In genomic region chr7:92833766-92834605, GRCh38 we compare ENCODE assay signal across 8 cellular contexts. TPM values are rescaled to one million over a fixed set of nuclear protein-coding genes. Genes with fewer than 3 reads are reported as not detected.
DNase-seq lines count a peak whose midpoint lies in the region; TF ChIP-seq lines count a peak whose summit lies in the region.

No MANE protein-coding gene starts in this region.

- WGBS in H9 (ENCODE audit: extremely low coverage, insufficient read length, low lambda C conversion rate) = no CpG with 5 or more reads among the region's 59 CpGs
- WGBS in mammary epithelial cell (ENCODE audit: low coverage, missing lambda C conversion rate) = 0% methylated on average over 25 of the region's 59 CpGs

- no peak overlapping the region for H2BK5ac ChIP-seq in H9 (ENCODE audit: insufficient read length, low read length)

- peaks cover 0 to 2% (median 1%) of the 10 kb centered on the region in 3 experiments; a peak in 2 of 7 replicates for H3K36me3 Mint-ChIP-seq in H9 (ENCODE audit: insufficient read depth in 1 of 3, low read depth in 3 of 3)

- intact Hi-C loops in mammary epithelial cell (cut with micrococcal nuclease) = loop anchor here (1.0 to 2.0 kb wide), 9 partner anchors 46 to 221 kb away; no protein-coding TSS in a partner anchor

- peaks cover 45 to 50% of the 10 kb centered on the region in 2 experiments for H3K4me1 Mint-ChIP-seq in H9

- no peak overlapping the region for H2BK15ac ChIP-seq in H9 (ENCODE audit: low read depth, low read length)

- peaks cover 35% of the 10 kb centered on the region for H3K36me3 ChIP-seq in MG63
- no peaks in the 10 kb centered on the region; the same call in 1 of the 2 replicates for H3K36me3 ChIP-seq in WERI-Rb-1
- peaks cover 7% of the 10 kb centered on the region for H3K36me3 ChIP-seq in mammary epithelial cell (ENCODE audit: insufficient read depth, low read length)

- H3K56ac ChIP-seq in H9 (ENCODE audit: insufficient read length, low read depth, low read length) = no peak overlapping the region

- H3K18ac ChIP-seq in H9 (ENCODE audit: insufficient read length, low read depth, low read length) = no peak overlapping the region

- H2AFZ ChIP-seq in H9 (ENCODE audit: low read length) (peak overlapping the region; percentile 80), mammary epithelial cell (ENCODE audit: low read depth, low read length) (peak overlapping the region; percentile 37)

- H3K79me1 ChIP-seq in H9 (ENCODE audit: insufficient read depth, low read depth, low read length, poor library complexity, severe bottlenecking) = no peaks in the 10 kb centered on the region

- H4K91ac ChIP-seq in H9 (ENCODE audit: insufficient read length, low read depth, low read length) = no peak overlapping the region

- no peak overlapping the region for H4K8ac ChIP-seq in H9 (replicated peaks; ENCODE audit: insufficient read length, low read depth, low read length)

- no peak overlapping the region; the same call in 1 of the 2 replicates for H3K14ac ChIP-seq in H9 (ENCODE audit: insufficient read depth, low read length)

- H4K20me1 ChIP-seq in H9 (ENCODE audit: control insufficient read depth, insufficient read depth, insufficient read length) (no peaks in the 10 kb centered on the region), mammary epithelial cell (ENCODE audit: insufficient read depth, low read length) (no peaks in the 10 kb centered on the region)

- in situ Hi-C loops in mammary epithelial cell (cut with MboI; ENCODE audit: low sequenced_read_pairs in 2 of 2) = loop anchor here (5.0 to 10.0 kb wide), 8 partner anchors 81 to 221 kb away; no protein-coding TSS in a partner anchor

- H3K27ac ChIP-seq in H9 (ENCODE audit: insufficient read length, low read depth, low read length) = no peak overlapping the region
- H3K27ac ChIP-seq in WERI-Rb-1 = peak overlapping the region; percentile 77
- peak overlapping the region; percentile 94 for H3K27ac ChIP-seq in mammary epithelial cell (ENCODE audit: insufficient read depth, low read depth, low read length)

- no peak overlapping the region for H2BK12ac ChIP-seq in H9 (ENCODE audit: insufficient read length, low read depth, low read length)

- BruUV-seq in mammary epithelial cell (replicated peaks; lab: Mats Ljungman, UMichigan) = no TSS peak

- H3K9ac ChIP-seq in H9 (ENCODE audit: extremely low read depth, insufficient read length, low read length) (peak overlapping the region; percentile 87), mammary epithelial cell (ENCODE audit: insufficient read depth, low read length) (peak overlapping the region; percentile 88)

- H3K9me3 Mint-ChIP-seq in H9 = no peaks in the 10 kb centered on the region; a peak in 3 of 5 replicates

- TF ChIP-seq CTCF in H9 (conservative IDR thresholded peaks at IDR 0.05) (no peak), WERI-Rb-1 (IDR thresholded peaks at IDR 0.05; ENCODE audit: low read depth, low read length) (0 out of 2 replicates have a peak, but pooled peaks have one; percentile 17), mammary epithelial cell (conservative IDR thresholded peaks at IDR 0.05 in 1 of 2, IDR thresholded peaks at IDR 0.05 in 1 of 2; ENCODE audit: extremely low read depth in 1 of 2, insufficient read depth in 1 of 2, low read depth in 1 of 2, low read length in 2 of 2) (peak in 1 of 2 donors; percentile 46)

- peak overlapping the region; percentile 97 for H3K4me2 ChIP-seq in H9 (ENCODE audit: insufficient read depth, insufficient read length, low read length)
- peak overlapping the region; percentile 98 for H3K4me2 ChIP-seq in mammary epithelial cell (ENCODE audit: insufficient read depth, low read depth, low read length)

- no peak overlapping the region for H2AK5ac ChIP-seq in H9 (ENCODE audit: insufficient read length, low read length)

- no peak overlapping the region for H3K23ac ChIP-seq in H9 (ENCODE audit: insufficient read length, low read depth, low read length)

- CTCF ChIA-PET in mammary epithelial cell (lab: Charles Lee; ENCODE audit: low non-redundant PET) = no interaction called here

- peak overlapping the region; percentile 54 to 97 (median 97); a peak in 6 of 7 replicates for H3K27ac Mint-ChIP-seq in H9

- no peak overlapping the region for H2BK120ac ChIP-seq in H9 (ENCODE audit: low read depth, low read length, poor library complexity, severe bottlenecking)

- peaks cover 29% of the 10 kb centered on the region for H3K27me3 Mint-ChIP-seq in H9 (ENCODE audit: low read depth)

- H3K4me3 ChIP-seq in MG63 = peak overlapping the region; percentile 74
- H3K4me3 ChIP-seq in WERI-Rb-1 (ENCODE audit: low read depth, low read length) = peak overlapping the region; percentile 96
- peak overlapping the region; percentile 83 to 87 (median 83) for H3K4me3 ChIP-seq in mammary epithelial cell (replicated peaks in 1 of 3; ENCODE audit: insufficient read depth in 1 of 3, low read depth in 2 of 3, low read length in 3 of 3)

- DNase-seq in NCI-H1105 treated with DMSO at 0.1 percent for 48 hours (lab: John Stamatoyannopoulos, UW) (peak; percentile 56), NCI-H1105 (lab: John Stamatoyannopoulos, UW) (no peak), H9 (peak; percentile 65), MG63 (peak; percentile 76), WERI-Rb-1 (peak; percentile 72), mammary epithelial cell (peak; percentile 76), inferior parietal cortex (ENCODE audit: extremely low spot score) (peak; percentile 61)
- DNase-seq in stimulated activated CD4-positive, alpha-beta T cell treated with anti-CD3 and anti-CD28 coated beads, Interleukin-12 subunit alpha, Interleukin-12 subunit beta, amount 100 ng/mL, for 48 hours (ENCODE audit: low read depth in 2 of 3, low spot score in 1 of 3) = peak; percentile 72 to 83 (median 80)

- H3T11ph ChIP-seq in H9 (ENCODE audit: low read length) = no peak overlapping the region

- H3K79me2 ChIP-seq in H9 (ENCODE audit: insufficient read depth, low read length) (0 out of 2 replicates have a peak, but pooled peaks cover 2% of the 10 kb centered on the region), mammary epithelial cell (ENCODE audit: insufficient read depth, low read length) (peaks cover 84% of the 10 kb centered on the region)

- peaks cover 35% of the 10 kb centered on the region for H3K23me2 ChIP-seq in H9 (ENCODE audit: insufficient read length, low read depth, low read length, poor library complexity, severe bottlenecking)

- H3K4me1 ChIP-seq in H9 (ENCODE audit: insufficient read depth, low read length) (peaks cover 4% of the 10 kb centered on the region; the same call in 1 of the 2 replicates), mammary epithelial cell (ENCODE audit: insufficient read depth, low read length) (peaks cover 31% of the 10 kb centered on the region)

- H4K5ac ChIP-seq in H9 (ENCODE audit: insufficient read length, low read depth, low read length) = no peak overlapping the region

- H3K9me3 ChIP-seq in H9 (ENCODE audit: control insufficient read depth, low read depth, low read length) (no peaks in the 10 kb centered on the region), MG63 (no peaks in the 10 kb centered on the region), WERI-Rb-1 (ENCODE audit: severe bottlenecking) (no peaks in the 10 kb centered on the region), mammary epithelial cell (replicated peaks; ENCODE audit: insufficient read depth, low read length) (no peaks in the 10 kb centered on the region)

- peak overlapping the region; percentile 90 to 99 for H3K4me3 Mint-ChIP-seq in H9

- no peak overlapping the region for H3K4ac ChIP-seq in H9 (ENCODE audit: low read depth, low read length)

- H3K27me3 ChIP-seq in H9 (ENCODE audit: insufficient read depth, low read length) = peaks cover 4% of the 10 kb centered on the region; the same call in 1 of the 2 replicates
- H3K27me3 ChIP-seq in MG63 = no peaks in the 10 kb centered on the region
- peaks cover 20% of the 10 kb centered on the region for H3K27me3 ChIP-seq in WERI-Rb-1 (ENCODE audit: insufficient read depth, low read depth, severe bottlenecking)
- H3K27me3 ChIP-seq in mammary epithelial cell (ENCODE audit: insufficient read depth, low read length) = no peaks in the 10 kb centered on the region

- dilution Hi-C loops in mammary epithelial cell (cut with HindIII; ENCODE audit: low sequenced_read_pairs) = no loop called here

- no peak overlapping the region for H2BK20ac ChIP-seq in H9 (ENCODE audit: low read depth, low read length, poor library complexity, severe bottlenecking)

RNA-seq across cellular contexts. Expression of gene CDK6, which starts 2.4 kb away (rescaled TPM):
- total RNA-seq in H9 (2021) (30.0 and 32.4 TPM in 2 replicates), mammary epithelial cell (100 to 1,000 TPM; 130 to 171 TPM)
- total RNA-seq in MG63 (2014; rRNA removed; shearing (Covaris generic); ENCODE audit: low replicate concordance) = 30.7 and 38.1 TPM in 2 replicates
- 49.2 TPM for polyA plus RNA-seq in mammary epithelial cell
- polyA minus RNA-seq in mammary epithelial cell = 277 TPM
